Comparison of ENCODE assay signal across 7 cellular contexts in genomic region chr12:57604454-57605307, GRCh38. TPM values are rescaled to one million over a fixed set of nuclear protein-coding genes. Genes with fewer than 3 reads are reported as not detected.
DNase-seq lines count a peak whose midpoint lies in the region; ATAC-seq and TF ChIP-seq lines count a peak whose summit lies in the region.

Gene DTX3 (plus strand): TSS chr12:57604824. CDS start chr12:57606518, 1,694 bp downstream.

- H3K27me3 ChIP-seq in HUES64 (ENCODE audit: insufficient read depth, low read length), result no peaks in the 10 kb centered on the region

- H3K9me3 ChIP-seq in HUES64 (ENCODE audit: insufficient read depth, low read depth, low read length), result no peaks in the 10 kb centered on the region

- H3K27ac ChIP-seq in HUES64 (ENCODE audit: low read depth, low read length) (peak within 1 kb of the TSS; percentile 68), temporal lobe (ENCODE audit: low read depth, low read length) (peak within 1 kb of the TSS; percentile 90)

- peak within 1 kb of the TSS; percentile 90 for H3K27ac Mint-ChIP-seq in activated CD4-positive, alpha-beta T cell treated with anti-CD3 and anti-CD28 coated beads, Interleukin-2, amount 10 ng/mL, durations not matched to agents 7 days and 5 days
- peak within 1 kb of the TSS; percentile 89 for H3K27ac Mint-ChIP-seq in endothelial cell (ENCODE audit: unreplicated experiment)
- peak within 1 kb of the TSS; percentile 90 for H3K27ac Mint-ChIP-seq in mesothelial cell of epicardium

- H3K9ac ChIP-seq in HUES64 (ENCODE audit: low read depth, low read length), result peak within 1 kb of the TSS; percentile 80

- peaks cover 33% of the 10 kb centered on the region for H3K36me3 Mint-ChIP-seq in activated CD4-positive, alpha-beta T cell treated with anti-CD3 and anti-CD28 coated beads, Interleukin-2, amount 10 ng/mL, durations not matched to agents 7 days and 5 days (ENCODE audit: low read depth)
- H3K36me3 Mint-ChIP-seq in endothelial cell (ENCODE audit: low read depth, unreplicated experiment) (peaks cover 38% of the 10 kb centered on the region), mesothelial cell of epicardium (peaks cover 33% of the 10 kb centered on the region)

- H3K4me1 ChIP-seq in HUES64 (ENCODE audit: insufficient read depth, low read length), result peaks cover 20% of the 10 kb centered on the region

- H3K36me3 ChIP-seq in HUES64 (ENCODE audit: insufficient read depth, low read length), result peaks cover 40% of the 10 kb centered on the region

- peak; percentile 45 for DNase-seq in activated CD4-positive, alpha-beta T cell treated with anti-CD3 and anti-CD28 coated beads, Interleukin-2, amount 10 ng/mL, durations not matched to agents 7 days and 5 days
- no peak for DNase-seq in endothelial cell (ENCODE audit: low spot score)
- DNase-seq in mesothelial cell of epicardium (ENCODE audit: low spot score in 2 of 2, unreplicated experiment in 2 of 2), result peak in 1 of 2 experiments; percentile 59
- DNase-seq in MV-4-11 (lab: John Stamatoyannopoulos, UW), result no peak

- H3K9me3 Mint-ChIP-seq in activated CD4-positive, alpha-beta T cell treated with anti-CD3 and anti-CD28 coated beads, Interleukin-2, amount 10 ng/mL, durations not matched to agents 7 days and 5 days, result no peaks in the 10 kb centered on the region
- H3K9me3 Mint-ChIP-seq in endothelial cell (ENCODE audit: unreplicated experiment) (no peaks in the 10 kb centered on the region), mesothelial cell of epicardium (no peaks in the 10 kb centered on the region)

- POLR2A ChIA-PET in activated CD4-positive, alpha-beta T cell treated with anti-CD3 and anti-CD28 coated beads, Interleukin-2, amount 10 ng/mL, durations not matched to agents 7 days and 5 days (lab: Charles Lee), result no interaction called here

- H3K4me1 Mint-ChIP-seq in activated CD4-positive, alpha-beta T cell treated with anti-CD3 and anti-CD28 coated beads, Interleukin-2, amount 10 ng/mL, durations not matched to agents 7 days and 5 days, result peaks cover 23% of the 10 kb centered on the region
- peaks cover 20% of the 10 kb centered on the region for H3K4me1 Mint-ChIP-seq in endothelial cell (ENCODE audit: unreplicated experiment)
- H3K4me1 Mint-ChIP-seq in mesothelial cell of epicardium, result peaks cover 27% of the 10 kb centered on the region

- under 1% methylated on average over 33 of the region's 52 CpGs for WGBS in HUES64

- no peak for TF ChIP-seq CTCF in endothelial cell (IDR thresholded peaks at IDR 0.05; ENCODE audit: unreplicated experiment)
- no peak for TF ChIP-seq CTCF in mesothelial cell of epicardium (IDR thresholded peaks at IDR 0.05; ENCODE audit: unreplicated experiment)

- peak within 1 kb of the TSS; percentile 76 for H3K4me3 Mint-ChIP-seq in activated CD4-positive, alpha-beta T cell treated with anti-CD3 and anti-CD28 coated beads, Interleukin-2, amount 10 ng/mL, durations not matched to agents 7 days and 5 days
- H3K4me3 Mint-ChIP-seq in endothelial cell (ENCODE audit: unreplicated experiment) (peak within 1 kb of the TSS; percentile 93), mesothelial cell of epicardium (peak within 1 kb of the TSS; percentile 85)

- CTCF ChIA-PET in activated CD4-positive, alpha-beta T cell treated with anti-CD3 and anti-CD28 coated beads, Interleukin-2, amount 10 ng/mL, durations not matched to agents 7 days and 5 days (lab: Charles Lee), result interaction anchor here (0.6 kb wide), 1 partner anchor 19 kb away, joined by 3 read pairs; no protein-coding TSS in a partner anchor

- H3K27me3 Mint-ChIP-seq in activated CD4-positive, alpha-beta T cell treated with anti-CD3 and anti-CD28 coated beads, Interleukin-2, amount 10 ng/mL, durations not matched to agents 7 days and 5 days, result no peaks in the 10 kb centered on the region
- H3K27me3 Mint-ChIP-seq in endothelial cell (ENCODE audit: unreplicated experiment), result peaks cover 14% of the 10 kb centered on the region
- H3K27me3 Mint-ChIP-seq in mesothelial cell of epicardium (ENCODE audit: low read depth), result no peaks in the 10 kb centered on the region

- H3K4me3 ChIP-seq in HUES64 (ENCODE audit: low read length), result peak within 1 kb of the TSS; percentile 76

- ATAC-seq in GM18502 (IDR thresholded peaks at IDR 0.05; ENCODE audit: poor library complexity, unreplicated experiment), result peak; percentile 67

RNA-seq across cellular contexts. Expression of gene DTX3, which starts in this region (rescaled TPM):
- 44.3 TPM for polyA plus RNA-seq in HUES64 (2013, experiment 1 of 2)
- 48.2 TPM for polyA plus RNA-seq in HUES64 (2013, experiment 2 of 2)
- 10 to 100 TPM; 15.5 to 16.5 TPM for total RNA-seq in activated CD4-positive, alpha-beta T cell treated with anti-CD3 and anti-CD28 coated beads, Interleukin-2, amount 10 ng/mL, durations not matched to agents 7 days and 5 days
- total RNA-seq in endothelial cell (ENCODE audit: unreplicated experiment) (43.7 TPM), mesothelial cell of epicardium (88.3 to 93.6 TPM (median 90.0 TPM) in 3 replicates), temporal lobe (47.7 TPM)
